14 cellular contexts compared by ENCODE assay signal in genomic region chr2:226678422-226678821, GRCh38.
DNase-seq lines count a peak whose midpoint lies in the region; ATAC-seq and TF ChIP-seq lines count a peak whose summit lies in the region.
"Had no signal": no experiment of that assay in that cellular context is flagged by ENCODE, and none has a peak within 500 bp of the region (broad histone marks: within the 10 kb centered on the region; RNA-seq: fewer than 3 reads in every experiment).

No MANE protein-coding gene starts in this region.

- POLR2A ChIA-PET in HCT116 (lab: Charles Lee), result no interaction called here

- intact Hi-C loops in HCT116 (cut with micrococcal nuclease), result no loop called here

- RAD21 ChIA-PET in HCT116 (lab: Charles Lee; ENCODE audit: low non-redundant PET in 1 of 2, low total read pairs in 2 of 2, uncharacterized antibody in 2 of 2, unreplicated experiment in 2 of 2), result no interaction called here

- no peaks in the 10 kb centered on the region for H3K9me3 ChIP-seq in HCT116 (ENCODE audit: control insufficient read depth in 1 of 2, insufficient read depth in 1 of 2, low read depth in 1 of 2, low read length in 2 of 2)

- H3K4me3 Mint-ChIP-seq in progenitor cell of endocrine pancreas (ENCODE audit: low read depth), result no peak overlapping the region
- H3K4me3 Mint-ChIP-seq: CD4-positive, CD25-positive, alpha-beta regulatory T cell; H9 had no signal

- H3K79me2 ChIP-seq in HCT116 (ENCODE audit: insufficient read depth, low read length), result no peaks in the 10 kb centered on the region

- no TSS peak for BruUV-seq in HCT116 (replicated peaks; lab: Mats Ljungman, UMichigan)

- no peaks in the 10 kb centered on the region for H3K27me3 Mint-ChIP-seq in progenitor cell of endocrine pancreas

- CTCF ChIA-PET in HCT116 (lab: Charles Lee), result no interaction called here

- H3K9me2 ChIP-seq in HCT116 (ENCODE audit: insufficient read depth), result no peaks in the 10 kb centered on the region

- H3K27ac ChIP-seq in 22Rv1, result peak overlapping the region; percentile 97
- peak overlapping the region; percentile 2; the same call in 1 of the 2 replicates for H3K27ac ChIP-seq in HCT116 (ENCODE audit: low read depth, low read length)

- peaks cover 9% of the 10 kb centered on the region for H3K4me1 Mint-ChIP-seq in progenitor cell of endocrine pancreas (ENCODE audit: low read depth)
- H3K4me1 Mint-ChIP-seq: CD4-positive, CD25-positive, alpha-beta regulatory T cell had no signal

- H3K4me2 ChIP-seq in HCT116 (ENCODE audit: low read length), result no peak overlapping the region

- ATAC-seq in HCT116 (no peak), GM18858 (IDR thresholded peaks at IDR 0.05; ENCODE audit: unreplicated experiment) (no peak)

- peak overlapping the region; percentile 57 for H3K27ac Mint-ChIP-seq in progenitor cell of endocrine pancreas
- H3K27ac Mint-ChIP-seq: CD4-positive, CD25-positive, alpha-beta regulatory T cell; H9 had no signal

- TF ChIP-seq RAD21 in HCT116 (IDR thresholded peaks at IDR 0.05; ENCODE audit: low read depth), result no peak

- no peak overlapping the region for H3K4me3 ChIP-seq in HCT116 (replicated peaks in 1 of 2; ENCODE audit: low read depth in 1 of 2, low read length in 2 of 2)

- H4K20me1 ChIP-seq in HCT116 (ENCODE audit: insufficient read depth), result no peaks in the 10 kb centered on the region

- H3K4me1 ChIP-seq in HCT116 (ENCODE audit: control insufficient read depth in 1 of 2, insufficient read depth in 2 of 2, low read length in 2 of 2), result peaks cover 45 to 51% of the 10 kb centered on the region in 2 experiments

- no peaks in the 10 kb centered on the region for H3K27me3 ChIP-seq in HCT116 (ENCODE audit: insufficient read depth, low read length)

- no peaks in the 10 kb centered on the region for H3K36me3 Mint-ChIP-seq in progenitor cell of endocrine pancreas (ENCODE audit: insufficient read depth)
- H3K36me3 Mint-ChIP-seq: CD4-positive, CD25-positive, alpha-beta regulatory T cell had no signal

- peaks cover 0 to 3% of the 10 kb centered on the region in 2 experiments; a peak in 1 of 4 replicates for H3K36me3 ChIP-seq in HCT116 (ENCODE audit: control insufficient read depth in 1 of 2, insufficient read depth in 2 of 2, low read length in 2 of 2)

- no peak for DNase-seq in HCT116 (ENCODE audit: low read depth, low spot score)
- DNase-seq in cerebellum (ENCODE audit: low spot score), result peak; percentile 37
- DNase-seq in progenitor cell of endocrine pancreas (ENCODE audit: low spot score, unreplicated experiment), result no peak
- DNase-seq in GOT3 (lab: John Stamatoyannopoulos, UW), result no peak
- no peak for DNase-seq in NCI-H1436 (lab: John Stamatoyannopoulos, UW)
- DNase-seq: AML-193; CD4-positive, CD25-positive, alpha-beta regulatory T cell; H9; NCI-H2029; NCI-H2171 treated with DMSO at 0.1 percent for 48 hours; NCI-H446 treated with DMSO at 0.1 percent for 48 hours; NCI-H748 treated with DMSO at 0.1 percent for 48 hours had no signal

- no peak overlapping the region for H3K9ac ChIP-seq in HCT116 (ENCODE audit: low read length)

- no peak for TF ChIP-seq POLR2A in HCT116 (IDR thresholded peaks at IDR 0.05; ENCODE audit: borderline replicate concordance, extremely low read depth, insufficient read depth, insufficient read length)

- no peak overlapping the region for H2AFZ ChIP-seq in HCT116 (ENCODE audit: low read depth, low read length, poor library complexity, severe bottlenecking)

- TF ChIP-seq CTCF in 22Rv1 (IDR thresholded peaks at IDR 0.05), result no peak
- TF ChIP-seq CTCF in HCT116 (IDR thresholded peaks at IDR 0.05 in 2 of 3, conservative IDR thresholded peaks at IDR 0.05 in 1 of 3; ENCODE audit: borderline replicate concordance in 1 of 3, insufficient read depth in 1 of 3, low read depth in 2 of 3, low read length in 2 of 3), result no peak
- no peak for TF ChIP-seq CTCF in progenitor cell of endocrine pancreas (IDR thresholded peaks at IDR 0.05; ENCODE audit: unreplicated experiment)

- H3K9me3 Mint-ChIP-seq in progenitor cell of endocrine pancreas (ENCODE audit: low read depth), result no peaks in the 10 kb centered on the region
- H3K9me3 Mint-ChIP-seq: CD4-positive, CD25-positive, alpha-beta regulatory T cell; H9 had no signal

TF ChIP-seq in HCT116, 20 proteins besides CTCF, POLR2A, EP300 and RAD21:
- TF ChIP-seq MAX (IDR thresholded peaks at IDR 0.05) (0 out of 2 replicates have a peak, but pooled peaks have one; percentile 32), EZH2 (IDR thresholded peaks at IDR 0.05) (no peak)
TF ChIP-seq in HCT116: peak in this region for 1.
